14 cellular contexts compared by ENCODE assay signal in the genomic region with DNA sequence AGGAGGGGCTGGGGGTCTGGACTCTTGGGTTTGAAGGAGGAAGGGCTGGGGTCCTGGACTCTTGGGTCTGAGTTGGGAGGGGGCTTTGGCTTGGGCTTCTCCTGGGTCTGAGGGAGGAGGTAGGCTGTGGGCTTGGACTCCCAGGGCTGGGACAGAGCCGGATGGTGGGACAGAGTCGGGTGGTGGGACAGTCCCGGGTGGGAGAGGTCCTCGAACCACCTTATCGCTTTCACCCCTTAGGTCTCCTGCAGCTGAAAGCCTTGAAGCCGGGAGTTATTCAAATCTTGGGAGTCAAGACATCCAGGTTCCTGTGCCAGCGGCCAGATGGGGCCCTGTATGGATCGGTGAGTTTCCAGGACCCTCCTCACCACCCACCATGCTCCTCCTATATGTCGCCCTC. TPM values are rescaled to one million over a fixed set of nuclear protein-coding genes. Genes with fewer than 3 reads are reported as not detected.
DNase-seq lines count a peak whose midpoint lies in the region; ATAC-seq and TF ChIP-seq lines count a peak whose summit lies in the region.
"Had no signal": no experiment of that assay in that cellular context is flagged by ENCODE, and none has a peak within 500 bp of the region (broad histone marks: within the 10 kb centered on the region; RNA-seq: fewer than 3 reads in every experiment).

No MANE protein-coding gene starts in this region.

- BruUV-seq in PC-9 (replicated peaks; lab: Mats Ljungman, UMichigan): no TSS peak

- H3K27ac ChIP-seq in PC-9: no peak overlapping the region
- peak overlapping the region in 1 of 3 donors; percentile 70 for H3K27ac ChIP-seq in right lobe of liver

- H3K9me3 ChIP-seq in PC-9 (ENCODE audit: insufficient read depth, low read depth) (no peaks in the 10 kb centered on the region), right lobe of liver (no peaks in the 10 kb centered on the region)
- H3K9me3 ChIP-seq: HAP-1 had no signal

- H3K27me3 ChIP-seq in H7 (ENCODE audit: control insufficient read depth, insufficient read depth, low read length) (peaks cover 8% of the 10 kb centered on the region; the same call in 1 of the 2 replicates), PC-9 (ENCODE audit: insufficient read depth, low read depth) (peaks cover 4% of the 10 kb centered on the region; the same call in 1 of the 2 replicates), right lobe of liver (no peaks in the 10 kb centered on the region)

- H3K4me2 ChIP-seq in PC-9: peak overlapping the region; percentile 10; the same call in 1 of the 2 replicates

- POLR2A ChIA-PET in PC-9 (lab: Charles Lee; ENCODE audit: unreplicated experiment): no interaction called here

- no peaks in the 10 kb centered on the region for H3K9me2 ChIP-seq in PC-9 (ENCODE audit: insufficient read depth)

- H3K4me3 ChIP-seq in H7 (ENCODE audit: insufficient read depth, low read depth, low read length) (no peak overlapping the region), PC-9 (no peak overlapping the region), right lobe of liver (peak overlapping the region in 2 of 3 donors; percentile 7 to 59)
- H3K4me3 ChIP-seq: HAP-1 had no signal

- peaks cover 45% of the 10 kb centered on the region for H3K4me1 ChIP-seq in PC-9 (replicated peaks; ENCODE audit: insufficient read depth)
- peaks cover 0 to 21% (median 8%) of the 10 kb centered on the region in 4 donors for H3K4me1 ChIP-seq in right lobe of liver

- H3K36me3 ChIP-seq in H7 (replicated peaks; ENCODE audit: control insufficient read depth, insufficient read depth, low read length) (no peaks in the 10 kb centered on the region), PC-9 (ENCODE audit: low read depth) (no peaks in the 10 kb centered on the region), right lobe of liver (peaks cover 0 to 11% (median 0%) of the 10 kb centered on the region in 4 donors)
- H3K36me3 ChIP-seq: HAP-1 had no signal

- H4K20me1 ChIP-seq in PC-9 (ENCODE audit: insufficient read depth): no peaks in the 10 kb centered on the region

- TF ChIP-seq CTCF in PC-9 (conservative IDR thresholded peaks at IDR 0.05) (no peak), right lobe of liver (IDR thresholded peaks at IDR 0.05) (no peak)

- WGBS in right lobe of liver (ENCODE audit: insufficient coverage, low coverage, low lambda C conversion rate, missing lambda C conversion rate): 29% methylated on average over 1 of the region's 9 CpGs

- DNase-seq in H7: peak; percentile 48
- no peak for DNase-seq in PC-9
- DNase-seq in right lobe of liver: no peak
- DNase-seq in NOMO-1 (lab: John Stamatoyannopoulos, UW; ENCODE audit: unreplicated experiment in 2 of 2): no peak
- DNase-seq in stimulated activated naive CD4-positive, alpha-beta T cell (lab: John Stamatoyannopoulos, UW): no peak
- DNase-seq in NCI-H1436 (lab: John Stamatoyannopoulos, UW): no peak
- DNase-seq: CD8-positive, alpha-beta T cell; COR-L47; DND-41; GDM1; IMR-90; KBM-7 had no signal

- peaks cover 7% of the 10 kb centered on the region for H3K79me2 ChIP-seq in PC-9 (ENCODE audit: low read depth)

- CTCF ChIA-PET in PC-9 (lab: Charles Lee): no interaction called here

- no peak overlapping the region for H2AFZ ChIP-seq in PC-9

- no peak for TF ChIP-seq POLR2A in right lobe of liver (IDR thresholded peaks at IDR 0.05)

- intact Hi-C loops in PC-9 (cut with micrococcal nuclease; ENCODE audit: unreplicated experiment): no loop called here
- intact Hi-C loops in right lobe of liver (cut with DNase I): no loop called here

- H3F3A ChIP-seq in PC-9 (ENCODE audit: insufficient read depth, low read depth): peaks cover 16% of the 10 kb centered on the region; the same call in 1 of the 2 replicates

- ATAC-seq in right lobe of liver: no peak
- ATAC-seq: CD8-positive, alpha-beta T cell had no signal

RNA-seq across cellular contexts. Expression of a gene that starts 1.4 kb away (rescaled TPM):
- 0.35 TPM in 1 of 2 replicates, not detected in the other for total RNA-seq in H7 (2014; rRNA removed; shearing (Covaris generic))
- 0.41 and 0.78 TPM in 2 replicates for total RNA-seq in PC-9 (2021)
- 10 to 100 TPM in 4 of 6 experiments, 1 to 10 TPM in 1, not detected in 1; 5.1 to 55.3 (median 32.7) TPM for total RNA-seq in right lobe of liver
- total RNA-seq: A673; CD8-positive, alpha-beta T cell; IMR-90 had no signal

RNA-seq across cellular contexts. Expression of a gene that starts 4.2 kb away (rescaled TPM):
- total RNA-seq in H7 (2014; rRNA removed; shearing (Covaris generic)): 6.1 and 8.2 TPM in 2 replicates
- 7.9 and 9.6 TPM in 2 replicates for total RNA-seq in PC-9 (2021)
- total RNA-seq in right lobe of liver: 1 to 10 TPM in 3 of 6 experiments, under 1 TPM in 3; 0.22 to 1.9 (median 0.93) TPM
- total RNA-seq: CD8-positive, alpha-beta T cell had no signal

RNA-seq across cellular contexts. Expression of a gene that starts 10.0 kb away (rescaled TPM):
- 0.18 and 0.24 TPM in 2 replicates for total RNA-seq in H7 (2014; rRNA removed; shearing (Covaris generic))
- 2.2 and 3.0 TPM in 2 replicates for total RNA-seq in PC-9 (2021)
- total RNA-seq in right lobe of liver: under 1 TPM in 5 of 6 experiments, not detected in 1; 0.10 to 0.35 (median 0.13) TPM
- total RNA-seq: A673; CD8-positive, alpha-beta T cell; IMR-90 had no signal

RNA-seq across cellular contexts. Expression of a gene that starts 16.3 kb away (rescaled TPM):
- 4.5 and 4.6 TPM in 2 replicates for total RNA-seq in H7 (2014; rRNA removed; shearing (Covaris generic))
- total RNA-seq in PC-9 (2021) (1.3 and 1.4 TPM in 2 replicates), right lobe of liver (1 to 10 TPM; 2.7 to 6.7 (median 4.9) TPM)

RNA-seq across cellular contexts. Expression of a gene that starts 37.2 kb away (rescaled TPM):
- total RNA-seq in H7 (2014; rRNA removed; shearing (Covaris generic)): 1.7 and 2.4 TPM in 2 replicates
- 2.6 and 3.9 TPM in 2 replicates for total RNA-seq in PC-9 (2021)
- total RNA-seq in right lobe of liver: under 1 TPM in 5 of 6 experiments, not detected in 1; 0.22 to 0.37 (median 0.24) TPM

Comparison
In these comparisons a context has a peak if more than half of its experiments do, and no peak if none do; other contexts are left out.
1. H3K4me3 ChIP-seq: peak in right lobe of liver (2 of 3); none in H7 (single experiment) and PC-9 (single experiment).